Comparison of ENCODE assay signal across 8 cellular contexts in the genomic region with DNA sequence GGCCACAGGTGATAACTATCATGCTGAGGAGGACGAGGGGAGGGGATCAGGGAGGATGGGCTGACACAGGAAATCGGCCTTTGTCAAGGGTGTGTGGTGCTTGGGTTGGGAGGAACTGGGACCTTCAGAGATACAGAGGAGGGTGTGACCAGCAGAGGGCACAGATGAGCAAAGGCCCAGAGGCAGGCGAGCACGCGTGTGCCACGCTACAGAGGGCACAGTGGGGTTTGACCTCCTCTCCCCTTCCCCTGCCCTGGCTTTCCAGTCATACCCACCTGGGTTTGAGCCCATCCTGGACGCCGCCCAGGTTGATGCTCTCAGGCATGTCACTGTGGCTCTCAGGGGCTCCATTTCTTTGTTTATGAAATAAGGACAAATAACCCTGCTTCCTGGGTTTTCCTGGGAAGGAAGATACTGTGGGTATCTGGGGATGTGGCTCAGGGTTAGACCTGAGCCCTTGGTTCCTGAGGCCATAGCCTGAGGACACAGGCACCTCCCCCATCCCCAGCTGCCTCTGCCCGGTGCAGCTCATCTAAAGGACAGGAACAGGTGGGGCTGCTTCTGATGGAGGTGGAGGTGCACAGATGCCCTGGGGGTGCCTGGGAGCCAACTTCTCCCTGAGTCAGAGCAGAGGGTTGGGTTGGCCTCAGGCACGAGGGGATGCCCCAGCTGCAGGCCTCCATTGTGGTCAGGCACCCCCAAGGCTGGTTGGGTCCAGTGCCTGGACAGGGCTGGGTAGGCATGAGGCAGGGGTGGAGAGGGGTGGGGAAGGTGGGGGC. TPM values are rescaled to one million over a fixed set of nuclear protein-coding genes. Genes with fewer than 3 reads are reported as not detected.
DNase-seq lines count a peak whose midpoint lies in the region; ATAC-seq, FAIRE-seq and TF ChIP-seq lines count a peak whose summit lies in the region.

No MANE protein-coding gene starts in this region.

- TF ChIP-seq EP300 in A549 (IDR thresholded peaks at IDR 0.05) (no peak), transverse colon (IDR thresholded peaks at IDR 0.05; ENCODE audit: low read depth) (no peak)

- TF ChIP-seq RAD21 in A549 (conservative IDR thresholded peaks at IDR 0.05 in 1 of 2, IDR thresholded peaks at IDR 0.05 in 1 of 2) = peak; percentile 75 to 77

- H2AFZ ChIP-seq in osteoblast (ENCODE audit: low read length) = peak overlapping the region; percentile 74

- H4K20me1 ChIP-seq in osteoblast (ENCODE audit: insufficient read depth, low read length) = no peaks in the 10 kb centered on the region

- H3K4me2 ChIP-seq in A549 = peak overlapping the region; percentile 57
- H3K4me2 ChIP-seq in osteoblast (ENCODE audit: insufficient read depth, low read length) = no peak overlapping the region

- CTCF ChIA-PET in A549 (lab: Yijun Ruan, JAX) = interaction anchor here (0.5 to 15.7 kb wide), 16 partner anchors 9 to 135 kb away, joined by 3 to 185 read pairs (median 4); no protein-coding TSS in a partner anchor

- DNase-seq in A549 (ENCODE audit: low read depth in 1 of 2, low spot score in 1 of 2) (peak; percentile 76 to 81), RCC 7860 (ENCODE audit: low spot score) (peak; percentile 45), activated T-helper 1 cell treated with Interleukin-2 at 50 U/mL for 16 hours (ENCODE audit: low read depth) (peak; percentile 64), foreskin fibroblast (peak; percentile 40 to 81), osteoblast (ENCODE audit: insufficient read length, low spot score, missing footprints) (peak; percentile 97), transverse colon (peak; percentile 84)

- H3K79me2 ChIP-seq in osteoblast (ENCODE audit: insufficient read depth, low read length) = no peaks in the 10 kb centered on the region

- FAIRE-seq in A549 (lab: Jason Lieb, UNC) (peak; percentile 84), RCC 7860 (lab: Jason Lieb, UNC) (no peak)

- 18% methylated on average over 9 of the region's 10 CpGs for WGBS in A549 (ENCODE audit: missing lambda C conversion rate)
- WGBS in transverse colon (ENCODE audit: low coverage in 1 of 2), 2 donors = 0 to 29% methylated on average over 1 to 10 of the region's 10 CpGs

- H3K27me3 ChIP-seq in osteoblast (ENCODE audit: insufficient read depth, low read length) = peaks cover 9% of the 10 kb centered on the region
- H3K27me3 ChIP-seq in transverse colon = peaks cover 14% of the 10 kb centered on the region

- POLR2A ChIA-PET in A549 (lab: Yijun Ruan, JAX) = no interaction called here

- peak; percentile 78 for TF ChIP-seq CTCF in A549 (IDR thresholded peaks at IDR 0.05)
- TF ChIP-seq CTCF in foreskin fibroblast (IDR thresholded peaks at IDR 0.05; ENCODE audit: low read depth, low read length) = peak; percentile 74
- TF ChIP-seq CTCF in osteoblast (IDR thresholded peaks at IDR 0.05; ENCODE audit: extremely low read depth, low read depth, low read length) = peak; percentile 81
- peak; percentile 69 to 76 (median 75) for TF ChIP-seq CTCF in transverse colon (IDR thresholded peaks at IDR 0.05)

- no peak overlapping the region for H3K4me3 ChIP-seq in A549
- no peak overlapping the region for H3K4me3 ChIP-seq in foreskin fibroblast (ENCODE audit: low read depth in 1 of 2, low read length in 2 of 2)
- no peak overlapping the region for H3K4me3 ChIP-seq in osteoblast (ENCODE audit: insufficient read depth, low read length)
- H3K4me3 ChIP-seq in transverse colon = no peak overlapping the region

- no peaks in the 10 kb centered on the region for H3K36me3 ChIP-seq in osteoblast (ENCODE audit: insufficient read depth, low read length)
- no peaks in the 10 kb centered on the region for H3K36me3 ChIP-seq in transverse colon

- TF ChIP-seq POLR2A in A549 (IDR thresholded peaks at IDR 0.05; ENCODE audit: low read length) (no peak), transverse colon (IDR thresholded peaks at IDR 0.05) (no peak)

- peaks cover 22% of the 10 kb centered on the region for H3K4me1 ChIP-seq in A549
- no peaks in the 10 kb centered on the region for H3K4me1 ChIP-seq in osteoblast (ENCODE audit: insufficient read depth, low read length)
- no peaks in the 10 kb centered on the region for H3K4me1 ChIP-seq in transverse colon

- peak; percentile 80 to 90 for ATAC-seq in A549
- peak; percentile 64 for ATAC-seq in GM18498 (IDR thresholded peaks at IDR 0.05; ENCODE audit: unreplicated experiment)
- peak; percentile 56 for ATAC-seq in HG03139 (IDR thresholded peaks at IDR 0.05; ENCODE audit: unreplicated experiment)

- H3K27ac ChIP-seq in A549 = peak overlapping the region; percentile 82 to 86
- no peak overlapping the region for H3K27ac ChIP-seq in osteoblast (ENCODE audit: low read depth, low read length)
- no peak overlapping the region for H3K27ac ChIP-seq in transverse colon

- H3K9me3 ChIP-seq in A549 (no peaks in the 10 kb centered on the region), osteoblast (ENCODE audit: low read depth, low read length) (no peaks in the 10 kb centered on the region), transverse colon (no peaks in the 10 kb centered on the region)

- intact Hi-C loops in transverse colon (cut with DNase I; ENCODE audit: low total_unique reads) = no loop called here

- in situ Hi-C loops in transverse colon (cut with MboI; ENCODE audit: low pct_ligation_motif_present in 1 of 4, low pct_unique_long_range_greater_than_20kb in 1 of 4, low sequenced_read_pairs in 3 of 4) = loop anchor here in 3 of 4 donors (5.0 to 25.0 kb wide), 2 partner anchors 72 to 108 kb away; a partner anchor contains a TSS

TF ChIP-seq in A549, 52 proteins besides CTCF, POLR2A, EP300 and RAD21:
- TF ChIP-seq, protein P1, sequence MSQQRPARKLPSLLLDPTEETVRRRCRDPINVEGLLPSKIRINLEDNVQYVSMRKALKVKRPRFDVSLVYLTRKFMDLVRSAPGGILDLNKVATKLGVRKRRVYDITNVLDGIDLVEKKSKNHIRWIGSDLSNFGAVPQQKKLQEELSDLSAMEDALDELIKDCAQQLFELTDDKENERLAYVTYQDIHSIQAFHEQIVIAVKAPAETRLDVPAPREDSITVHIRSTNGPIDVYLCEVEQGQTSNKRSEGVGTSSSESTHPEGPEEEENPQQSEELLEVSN (IDR thresholded peaks at IDR 0.05; ENCODE audit: borderline replicate concordance, low read depth) = peak; percentile 65; the same call in 1 of the 2 replicates
- TF ChIP-seq RNF2 (IDR thresholded peaks at IDR 0.05; ENCODE audit: borderline replicate concordance, low read depth) = no peak
- no peak for TF ChIP-seq RFX5 (IDR thresholded peaks at IDR 0.05)
- TF ChIP-seq, protein P2, sequence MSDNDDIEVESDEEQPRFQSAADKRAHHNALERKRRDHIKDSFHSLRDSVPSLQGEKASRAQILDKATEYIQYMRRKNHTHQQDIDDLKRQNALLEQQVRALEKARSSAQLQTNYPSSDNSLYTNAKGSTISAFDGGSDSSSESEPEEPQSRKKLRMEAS (IDR thresholded peaks at IDR 0.05) = peak; percentile 96
- TF ChIP-seq MYC (IDR thresholded peaks at IDR 0.05; ENCODE audit: borderline replicate concordance, low read length) = peak; percentile 52; the same call in 1 of the 2 replicates
- TF ChIP-seq SMC3 (IDR thresholded peaks at IDR 0.05) = peak; percentile 86
- TF ChIP-seq NR3C1 (IDR thresholded peaks at IDR 0.05) = no peak
TF ChIP-seq in A549: peak in this region for 4.

RNA-seq across cellular contexts. Expression of a gene that starts 51.8 kb away (rescaled TPM):
- polyA plus RNA-seq in A549 (2011; rRNA removed) (0.98 and 1.4 TPM in 2 replicates), A549 (2017; fragmentation: RNase III; extraction: RNeasy Plus Mini Kit Qiagen cat#74134 plus additional on column Dnase treatment) (1.2 to 2.4 TPM (median 1.7 TPM) in 3 replicates)
- polyA plus RNA-seq in A549 (2012; cell fraction: cytosol; rRNA removed) = 0.58 and 0.63 TPM in 2 replicates
- polyA plus RNA-seq in A549 (2012; cell fraction: nucleus; rRNA removed) = 1.3 and 1.5 TPM in 2 replicates
- polyA minus RNA-seq in A549 (2011; rRNA and poly(A)+ RNA removed) = 0.83 and 1.4 TPM in 2 replicates
- total RNA-seq in osteoblast (0.29 and 0.36 TPM in 2 replicates), transverse colon (under 1 TPM in 1 of 4 donors, not detected in 3; 0.40 TPM)

Comparison
In these comparisons a context has a peak if more than half of its experiments do, and no peak if none do; other contexts are left out.
1. DNase-seq: peak in every context shown above with its lines; median percentile 97 in osteoblast; 84 in transverse colon; 78 in A549; 64 in activated T-helper 1 cell treated with Interleukin-2 at 50 U/mL for 16 hours; 60 in foreskin fibroblast; 45 in RCC 7860.
2. H3K27ac ChIP-seq: peak in A549 (2 of 2); none in osteoblast (single experiment) and transverse colon (0 of 4).
3. Peak in every context shown above with its lines, with median percentiles within 50 percentile points of each other: ATAC-seq and CTCF ChIP-seq.